In genomic region chr10:33878238-33878637, GRCh38 we compare ENCODE assay signal across 13 cellular contexts.
DNase-seq lines count a peak whose midpoint lies in the region; ATAC-seq and TF ChIP-seq lines count a peak whose summit lies in the region.
"Had no signal": no experiment of that assay in that cellular context is flagged by ENCODE, and none has a peak within 500 bp of the region (broad histone marks: within the 10 kb centered on the region; RNA-seq: fewer than 3 reads in every experiment).

No MANE protein-coding gene starts in this region.

- H3K4me3 ChIP-seq in astrocyte of the spinal cord (ENCODE audit: low read depth, low read length) (no peak overlapping the region), endodermal cell (ENCODE audit: low read length) (peak overlapping the region; percentile 11), subcutaneous abdominal adipose tissue (ENCODE audit: low read depth in 1 of 5, low read length in 5 of 5) (no peak overlapping the region)

- H3K4me1 ChIP-seq in endodermal cell (ENCODE audit: control insufficient read depth, insufficient read depth, low read length) (peaks cover 18% of the 10 kb centered on the region), subcutaneous abdominal adipose tissue (ENCODE audit: control insufficient read depth in 5 of 5, insufficient read depth in 5 of 5, low read length in 5 of 5) (peaks cover 4 to 37% (median 19%) of the 10 kb centered on the region in 5 donors)

- peaks cover 17% of the 10 kb centered on the region for H3K27me3 ChIP-seq in endodermal cell (ENCODE audit: control insufficient read depth, insufficient read depth, low read length, poor library complexity, severe bottlenecking)
- no peaks in the 10 kb centered on the region for H3K27me3 ChIP-seq in subcutaneous abdominal adipose tissue (ENCODE audit: control insufficient read depth in 5 of 5, insufficient read depth in 4 of 5, low read length in 5 of 5)

- H3K27ac Mint-ChIP-seq in endodermal cell (no peak overlapping the region), osteocyte (ENCODE audit: unreplicated experiment) (peak overlapping the region; percentile 45)
- H3K27ac Mint-ChIP-seq: CD14-positive monocyte; CD8-positive, alpha-beta T cell had no signal

- in situ Hi-C loops in astrocyte of the spinal cord (cut with HindIII; ENCODE audit: low sequenced_read_pairs), result no loop called here

- H3K9me3 ChIP-seq in endodermal cell (ENCODE audit: control insufficient read depth, low read length) (no peaks in the 10 kb centered on the region), subcutaneous abdominal adipose tissue (ENCODE audit: control insufficient read depth in 5 of 5, low read length in 5 of 5) (no peaks in the 10 kb centered on the region)
- H3K9me3 ChIP-seq: Caco-2 had no signal

- H3K4me1 Mint-ChIP-seq in endodermal cell (peaks cover 32% of the 10 kb centered on the region), osteocyte (ENCODE audit: unreplicated experiment) (peaks cover 26% of the 10 kb centered on the region)

- ATAC-seq in HG03432 (IDR thresholded peaks at IDR 0.05; ENCODE audit: unreplicated experiment), result no peak
- ATAC-seq: CD8-positive, alpha-beta T cell had no signal

- WGBS in endodermal cell (ENCODE audit: insufficient coverage in 1 of 2, insufficient read length in 1 of 2), 2 experiments, result 95 to 97% methylated on average over 7 of the region's 7 CpGs

- H3K9me3 Mint-ChIP-seq in endodermal cell (no peaks in the 10 kb centered on the region), osteocyte (ENCODE audit: unreplicated experiment) (no peaks in the 10 kb centered on the region)
- H3K9me3 Mint-ChIP-seq: CD8-positive, alpha-beta T cell had no signal

- H3K4me3 Mint-ChIP-seq in endodermal cell (no peak overlapping the region), osteocyte (ENCODE audit: unreplicated experiment) (no peak overlapping the region)
- H3K4me3 Mint-ChIP-seq: CD14-positive monocyte; CD8-positive, alpha-beta T cell had no signal

- TF ChIP-seq CTCF in astrocyte of the spinal cord (IDR thresholded peaks at IDR 0.05; ENCODE audit: low read depth, low read length) (no peak), endodermal cell (conservative IDR thresholded peaks at IDR 0.05) (no peak), osteocyte (IDR thresholded peaks at IDR 0.05) (no peak)

- DNase-seq in astrocyte of the spinal cord (ENCODE audit: low read depth, low spot score), result peak; percentile 11
- no peak for DNase-seq in endodermal cell
- DNase-seq in osteocyte (ENCODE audit: extremely low spot score, unreplicated experiment), result no peak
- no peak for DNase-seq in stimulated activated CD8-positive, alpha-beta memory T cell treated with anti-CD3 and anti-CD28 coated beads, Interleukin-4, amount 100 ng/mL, for 48 hours
- DNase-seq in stimulated activated naive CD4-positive, alpha-beta T cell (lab: John Stamatoyannopoulos, UW), result no peak
- DNase-seq: Caco-2; CD8-positive, alpha-beta T cell; DND-41; GDM1; IMR-90 had no signal

- H3K27me3 Mint-ChIP-seq in endodermal cell (ENCODE audit: insufficient read depth), result peaks cover 4% of the 10 kb centered on the region
- peaks cover 10% of the 10 kb centered on the region for H3K27me3 Mint-ChIP-seq in osteocyte (ENCODE audit: unreplicated experiment)

- no peak overlapping the region for H3K27ac ChIP-seq in endodermal cell (ENCODE audit: low read depth, low read length)
- H3K27ac ChIP-seq in subcutaneous abdominal adipose tissue (ENCODE audit: low read depth, low read length), result peak overlapping the region; percentile 29

- H3K36me3 Mint-ChIP-seq in endodermal cell (ENCODE audit: low read depth), result no peaks in the 10 kb centered on the region
- H3K36me3 Mint-ChIP-seq in osteocyte (ENCODE audit: unreplicated experiment), result peaks cover 2% of the 10 kb centered on the region
- H3K36me3 Mint-ChIP-seq: CD14-positive monocyte; CD8-positive, alpha-beta T cell had no signal

- H3K36me3 ChIP-seq in endodermal cell (ENCODE audit: control insufficient read depth, insufficient read depth, low read length), result no peaks in the 10 kb centered on the region
- no peaks in the 10 kb centered on the region for H3K36me3 ChIP-seq in subcutaneous abdominal adipose tissue (ENCODE audit: control insufficient read depth in 5 of 5, insufficient read depth in 5 of 5, low read length in 5 of 5)

- no peak overlapping the region for H3K9ac ChIP-seq in endodermal cell (ENCODE audit: extremely low read depth, low read length, poor library complexity, severe bottlenecking)
- no peak overlapping the region for H3K9ac ChIP-seq in subcutaneous abdominal adipose tissue (ENCODE audit: low read length in 5 of 5)
